ENCODE assay signal across 12 cellular contexts in the genomic region with DNA sequence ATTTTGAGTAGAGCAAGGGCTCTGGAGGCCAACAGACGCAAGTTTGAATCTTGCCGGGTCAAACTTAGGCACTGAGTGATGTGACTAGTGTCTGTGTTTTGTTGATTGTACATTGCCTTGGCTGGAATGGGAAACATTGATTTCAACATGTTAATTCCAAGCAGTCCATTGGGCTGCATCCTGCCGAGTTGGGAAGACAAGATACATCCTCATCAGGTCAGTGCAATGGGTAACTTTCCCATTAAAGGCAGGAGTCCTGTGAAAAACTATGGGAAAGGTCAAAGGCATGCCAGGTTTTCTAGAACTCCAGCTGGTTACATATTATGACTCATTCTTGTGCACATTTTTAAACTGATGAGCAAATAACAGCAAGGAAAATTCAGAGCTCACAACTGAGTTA.
DNase-seq lines count a peak whose midpoint lies in the region; ATAC-seq and TF ChIP-seq lines count a peak whose summit lies in the region.
"Had no signal": no experiment of that assay in that cellular context is flagged by ENCODE, and none has a peak within 500 bp of the region (broad histone marks: within the 10 kb centered on the region; RNA-seq: fewer than 3 reads in every experiment).

No MANE protein-coding gene starts in this region.

- H3K9me3 ChIP-seq in right atrium auricular region (no peaks in the 10 kb centered on the region), uterus (no peaks in the 10 kb centered on the region)

- no peaks in the 10 kb centered on the region for H3K4me1 ChIP-seq in right atrium auricular region
- H3K4me1 ChIP-seq in uterus: no peaks in the 10 kb centered on the region

- intact Hi-C loops in left ventricle myocardium superior (cut with micrococcal nuclease): no loop called here
- intact Hi-C loops in uterus (cut with DNase I; ENCODE audit: low total_unique reads): no loop called here
- intact Hi-C loops in head of caudate nucleus (cut with DNase I): no loop called here
- intact Hi-C loops in lower leg skin (cut with DNase I; ENCODE audit: low total_unique reads): no loop called here

- TF ChIP-seq POLR2A in uterus (IDR thresholded peaks at IDR 0.05) (no peak), lower leg skin (IDR thresholded peaks at IDR 0.05) (no peak)

- H3K36me3 ChIP-seq in right atrium auricular region: no peaks in the 10 kb centered on the region
- no peaks in the 10 kb centered on the region for H3K36me3 ChIP-seq in uterus
- H3K36me3 ChIP-seq: BLaER1 treated with 17β-estradiol and CSF1 and Interleukin-3, amounts not matched to agents 10 nM and 100 nM had no signal

- ATAC-seq in left ventricle myocardium superior: peak; percentile 33
- ATAC-seq: stimulated activated memory B cell treated with anti-CD40 and anti-IgM and Interleukin-4, amounts not matched to agents 10 μg/mL and 1 μg/mL and 100 μg/mL, for 72 hours had no signal

- peak overlapping the region in 1 of 2 donors; percentile 53 for H3K27ac ChIP-seq in right atrium auricular region
- H3K27ac ChIP-seq in uterus: no peak overlapping the region

- TF ChIP-seq CTCF in right atrium auricular region (IDR thresholded peaks at IDR 0.05): no peak
- TF ChIP-seq CTCF in uterus (IDR thresholded peaks at IDR 0.05): no peak
- TF ChIP-seq CTCF in lower leg skin (IDR thresholded peaks at IDR 0.05): no peak

- DNase-seq in left ventricle myocardium superior: no peak
- DNase-seq in right atrium auricular region (ENCODE audit: low spot score): no peak
- peak; percentile 88 for DNase-seq in amniotic epithelial cell (ENCODE audit: low read depth)
- peak; percentile 68 for DNase-seq in glomerular visceral epithelial cell (ENCODE audit: extremely low spot score)
- DNase-seq in uterus: no peak
- no peak for DNase-seq in head of caudate nucleus
- no peak for DNase-seq in NOMO-1 treated with DMSO at 0.1 percent for 48 hours (lab: John Stamatoyannopoulos, UW; ENCODE audit: unreplicated experiment)
- no peak for DNase-seq in lower leg skin (ENCODE audit: low spot score in 2 of 2)
- DNase-seq: activated effector memory CD4-positive, alpha-beta T cell treated with anti-CD3 and anti-CD28 coated beads, Interleukin-2, amount 50 U/mL, for 16 hours; NK-92 treated with Interleukin-12 subunit alpha and Interleukin-12 subunit beta, amount 100 ng/mL, for 24 hours had no signal

- WGBS in lower leg skin, 2 donors: 72 to 82% methylated on average over 3 of the region's 3 CpGs

- no peak overlapping the region for H3K4me3 ChIP-seq in right atrium auricular region
- no peak overlapping the region for H3K4me3 ChIP-seq in uterus
- H3K4me3 ChIP-seq in lower leg skin (ENCODE audit: low read depth, poor library complexity, severe bottlenecking): no peak overlapping the region
- H3K4me3 ChIP-seq: BLaER1 treated with 17β-estradiol and CSF1 and Interleukin-3, amounts not matched to agents 10 nM and 100 nM had no signal

- H3K27me3 ChIP-seq in right atrium auricular region (no peaks in the 10 kb centered on the region), uterus (no peaks in the 10 kb centered on the region)
- H3K27me3 ChIP-seq: BLaER1 treated with 17β-estradiol and CSF1 and Interleukin-3, amounts not matched to agents 10 nM and 100 nM had no signal

Comparison
In these comparisons a context has a peak if more than half of its experiments do, and no peak if none do; other contexts are left out.
1. DNase-seq: peak in amniotic epithelial cell (single experiment) and glomerular visceral epithelial cell (single experiment); none in left ventricle myocardium superior (single experiment), right atrium auricular region (single experiment), uterus (0 of 2), head of caudate nucleus (0 of 42), NOMO-1 treated with DMSO at 0.1 percent for 48 hours (single experiment) and lower leg skin (0 of 2).